ENCODE assay signal across 28 cellular contexts in genomic region chr15:62209821-62210220, GRCh38. TPM values are rescaled to one million over a fixed set of nuclear protein-coding genes. Genes with fewer than 3 reads are reported as not detected.
A peak's percentile ranks its signal among the peaks of the same experiment; 100 is the strongest.
DNase-seq lines count a peak whose midpoint lies in the region; ATAC-seq and TF ChIP-seq lines count a peak whose summit lies in the region.
"Had no signal": no experiment of that assay in that cellular context is flagged by ENCODE, and none has a peak within 500 bp of the region (broad histone marks: within the 10 kb centered on the region; RNA-seq: fewer than 3 reads in every experiment).

No MANE protein-coding gene starts in this region.

- peak overlapping the region; percentile 90 for H3K27ac Mint-ChIP-seq in endodermal cell
- H3K27ac Mint-ChIP-seq: activated CD8-positive, alpha-beta T cell treated with anti-CD3 and anti-CD28 coated beads for 36 hours; CD8-positive, alpha-beta memory T cell; stimulated activated naive CD8-positive, alpha-beta T cell treated with anti-CD3 and anti-CD28 coated beads, Interleukin-15, amount 100 ng/mL, for 72 hours had no signal

- H3K27me3 ChIP-seq in endodermal cell (ENCODE audit: control insufficient read depth, insufficient read depth, low read length, poor library complexity, severe bottlenecking) = no peaks in the 10 kb centered on the region
- peaks cover 0 to 4% of the 10 kb centered on the region in 2 donors for H3K27me3 ChIP-seq in tibial artery
- H3K27me3 ChIP-seq: BE2C, neutrophil, upper lobe of left lung had no signal

- H3K36me3 ChIP-seq in endodermal cell (ENCODE audit: control insufficient read depth, insufficient read depth, low read length) (no peaks in the 10 kb centered on the region), tibial artery (no peaks in the 10 kb centered on the region)
- H3K36me3 ChIP-seq: BE2C, neutrophil, upper lobe of left lung had no signal

- peaks cover 40% of the 10 kb centered on the region for H3K9me3 ChIP-seq in endodermal cell (ENCODE audit: control insufficient read depth, low read length)
- H3K9me3 ChIP-seq in tibial artery = peaks cover 0 to 13% (median 0%) of the 10 kb centered on the region in 3 donors
- H3K9me3 ChIP-seq: upper lobe of left lung had no signal

- H3K27me3 Mint-ChIP-seq in endodermal cell (ENCODE audit: insufficient read depth) = no peaks in the 10 kb centered on the region

- peak overlapping the region; percentile 29 for H3K4me3 Mint-ChIP-seq in endodermal cell
- H3K4me3 Mint-ChIP-seq: activated CD8-positive, alpha-beta T cell treated with anti-CD3 and anti-CD28 coated beads for 36 hours; CD8-positive, alpha-beta memory T cell; central memory CD8-positive, alpha-beta T cell; stimulated activated naive CD8-positive, alpha-beta T cell treated with anti-CD3 and anti-CD28 coated beads, Interleukin-15, amount 100 ng/mL, for 72 hours had no signal

- TF ChIP-seq CTCF in endodermal cell (conservative IDR thresholded peaks at IDR 0.05) (no peak), tibial artery (IDR thresholded peaks at IDR 0.05) (no peak)

- ATAC-seq in left colon (peak; percentile 66), GM19035 (IDR thresholded peaks at IDR 0.05; ENCODE audit: unreplicated experiment) (no peak)
- ATAC-seq: activated CD8-positive, alpha-beta T cell treated with anti-CD3 and anti-CD28 coated beads for 36 hours; K562; stimulated activated naive CD8-positive, alpha-beta T cell treated with anti-CD3 and anti-CD28 coated beads, Interleukin-15, amount 100 ng/mL, for 72 hours had no signal

- H3K4me1 ChIP-seq in endodermal cell (ENCODE audit: control insufficient read depth, insufficient read depth, low read length) (no peaks in the 10 kb centered on the region), tibial artery (no peaks in the 10 kb centered on the region)
- H3K4me1 ChIP-seq: BE2C, upper lobe of left lung had no signal

- H3K27ac ChIP-seq in endodermal cell (ENCODE audit: low read depth, low read length) (no peak overlapping the region), tibial artery (no peak overlapping the region)
- H3K27ac ChIP-seq: neutrophil, SK-N-MC, upper lobe of left lung had no signal

- no peaks in the 10 kb centered on the region for H3K36me3 Mint-ChIP-seq in endodermal cell (ENCODE audit: low read depth)
- H3K36me3 Mint-ChIP-seq: CD8-positive, alpha-beta memory T cell had no signal

- WGBS in endodermal cell (ENCODE audit: insufficient coverage in 1 of 2, insufficient read length in 1 of 2), 2 experiments = 90 to 92% methylated on average over 5 of the region's 5 CpGs

- peaks cover 12% of the 10 kb centered on the region for H3K4me1 Mint-ChIP-seq in endodermal cell

- intact Hi-C loops in left colon (cut with DNase I, micrococcal nuclease) (no loop called here), tibial artery (cut with DNase I; ENCODE audit: low total_unique reads) (no loop called here)

- no peak overlapping the region for H3K9ac ChIP-seq in endodermal cell (ENCODE audit: extremely low read depth, low read length, poor library complexity, severe bottlenecking)

- H3K4me3 ChIP-seq in endodermal cell (ENCODE audit: low read length) = peak overlapping the region; percentile 66
- H3K4me3 ChIP-seq in tibial artery = no peak overlapping the region
- H3K4me3 ChIP-seq: K562, lung, SK-N-MC, upper lobe of left lung had no signal

- DNase-seq in HPDE6-E6E7 (ENCODE audit: extremely low spot score) = peak; percentile 32
- DNase-seq in endodermal cell = peak; percentile 60
- no peak for DNase-seq in left colon
- peak; percentile 64 for DNase-seq in renal cortical epithelial cell (ENCODE audit: low read depth)
- DNase-seq in NK-92 treated with Interleukin-12 subunit alpha and Interleukin-12 subunit beta, amount 100 ng/mL, for 24 hours (lab: John Stamatoyannopoulos, UW) = no peak
- no peak for DNase-seq in tibial artery
- no peak for DNase-seq in DMS153 (lab: John Stamatoyannopoulos, UW)
- DNase-seq: activated CD4-positive, CD25-positive, alpha-beta regulatory T cell treated with anti-CD3 and anti-CD28 coated beads, Interleukin-2, amount 50 U/mL, for 72 hours; activated CD8-positive, alpha-beta T cell treated with anti-CD3 and anti-CD28 coated beads for 36 hours; activated effector memory CD4-positive, alpha-beta T cell treated with Interleukin-2 at 50 U/mL for 16 hours; BE2C; CD8-positive, alpha-beta memory T cell; dermis blood vessel endothelial cell; DMS53; glutamatergic neuron; HCEC 1CT; NCI-H2081; stimulated activated CD8-positive, alpha-beta memory T cell treated with anti-CD3 and anti-CD28 coated beads, Interleukin-4, amount 100 ng/mL, for 48 hours; stimulated activated naive CD8-positive, alpha-beta T cell treated with anti-CD3 and anti-CD28 coated beads, Interleukin-15, amount 100 ng/mL, for 72 hours; upper lobe of left lung had no signal

- H3K9me3 Mint-ChIP-seq in endodermal cell = peaks cover 65% of the 10 kb centered on the region
- H3K9me3 Mint-ChIP-seq: central memory CD8-positive, alpha-beta T cell had no signal

RNA-seq across cellular contexts. Expression of gene C2CD4B, which starts 44.7 kb away (rescaled TPM):
- total RNA-seq in endodermal cell (under 1 TPM; 0.22 to 0.66 TPM), left colon (1 to 10 TPM; 1.7 to 2.8 TPM), renal cortical epithelial cell (0.17 and 0.70 TPM in 2 replicates)
- polyA plus RNA-seq in endodermal cell (2013, experiment 1 of 2) = 0.18 TPM
- 0.29 TPM for polyA plus RNA-seq in endodermal cell (2013, experiment 2 of 2)
- total RNA-seq: HT1080, K562, M059J had no signal
- polyA plus RNA-seq: CD8-positive, alpha-beta memory T cell had no signal

Comparison
In these comparisons a context has a peak if more than half of its experiments do, and no peak if none do; other contexts are left out.
1. DNase-seq: peak in HPDE6-E6E7 (single experiment), endodermal cell (single experiment) and renal cortical epithelial cell (single experiment); none in left colon (0 of 2), NK-92 treated with Interleukin-12 subunit alpha and Interleukin-12 subunit beta, amount 100 ng/mL, for 24 hours (single experiment), tibial artery (0 of 2) and DMS153 (single experiment).